In genomic region chrX:47245156-47245555, GRCh38 we compare ENCODE assay signal across 27 cellular contexts.
"Had no signal": no experiment of that assay in that cellular context is flagged by ENCODE, and none has a peak within 500 bp of the region (broad histone marks: within the 10 kb centered on the region; RNA-seq: fewer than 3 reads in every experiment).

No MANE protein-coding gene starts in this region.

- H3K27ac ChIP-seq: PC-9, SK-N-MC had no signal

- DNase-seq: activated CD4-positive, alpha-beta memory T cell treated with anti-CD3 and anti-CD28 coated beads for 36 hours; activated CD4-positive, alpha-beta T cell treated with anti-CD3 and anti-CD28 coated beads, Interleukin-2, amount 10 ng/mL, durations not matched to agents 7 days and 5 days; activated CD4-positive, CD25-positive, alpha-beta regulatory T cell; activated CD8-positive, alpha-beta memory T cell treated with anti-CD3 and anti-CD28 coated beads for 24 hours; activated gamma-delta T cell treated with Interleukin-2 at 50 U/mL for 16 hours; activated naive CD4-positive, alpha-beta T cell treated with anti-CD3 and anti-CD28 coated beads, Interleukin-2, amount 10 ng/mL, durations not matched to agents 7 days and 5 days; activated naive CD8-positive, alpha-beta T cell treated with anti-CD3 and anti-CD28 coated beads for 36 hours; activated T-cell treated with anti-CD3 and anti-CD28 coated beads, Interleukin-2, amount 50 U/mL, for 48 hours; anterior cingulate cortex; central memory CD4-positive, alpha-beta T cell; IMR-90; Kasumi-1; KBM-7; NCI-H1105 treated with DMSO at 0.1 percent for 48 hours; NCI-H1436 treated with DMSO at 0.1 percent for 48 hours; NCI-H1930; NCI-H2107; NCI-H446; NCI-H526; NCI-H774; PC-9; SIG-M5; T-cell; T-helper 2 cell; T1000 had no signal

- H3K4me3 ChIP-seq: PC-9, SK-N-MC had no signal

- ATAC-seq: activated T-helper 17 cell treated with anti-CD3 and anti-CD28 coated beads, Interleukin-2, amount 50 U/mL, for 72 hours; T-cell had no signal
